9 cellular contexts compared by ENCODE assay signal in the genomic region with DNA sequence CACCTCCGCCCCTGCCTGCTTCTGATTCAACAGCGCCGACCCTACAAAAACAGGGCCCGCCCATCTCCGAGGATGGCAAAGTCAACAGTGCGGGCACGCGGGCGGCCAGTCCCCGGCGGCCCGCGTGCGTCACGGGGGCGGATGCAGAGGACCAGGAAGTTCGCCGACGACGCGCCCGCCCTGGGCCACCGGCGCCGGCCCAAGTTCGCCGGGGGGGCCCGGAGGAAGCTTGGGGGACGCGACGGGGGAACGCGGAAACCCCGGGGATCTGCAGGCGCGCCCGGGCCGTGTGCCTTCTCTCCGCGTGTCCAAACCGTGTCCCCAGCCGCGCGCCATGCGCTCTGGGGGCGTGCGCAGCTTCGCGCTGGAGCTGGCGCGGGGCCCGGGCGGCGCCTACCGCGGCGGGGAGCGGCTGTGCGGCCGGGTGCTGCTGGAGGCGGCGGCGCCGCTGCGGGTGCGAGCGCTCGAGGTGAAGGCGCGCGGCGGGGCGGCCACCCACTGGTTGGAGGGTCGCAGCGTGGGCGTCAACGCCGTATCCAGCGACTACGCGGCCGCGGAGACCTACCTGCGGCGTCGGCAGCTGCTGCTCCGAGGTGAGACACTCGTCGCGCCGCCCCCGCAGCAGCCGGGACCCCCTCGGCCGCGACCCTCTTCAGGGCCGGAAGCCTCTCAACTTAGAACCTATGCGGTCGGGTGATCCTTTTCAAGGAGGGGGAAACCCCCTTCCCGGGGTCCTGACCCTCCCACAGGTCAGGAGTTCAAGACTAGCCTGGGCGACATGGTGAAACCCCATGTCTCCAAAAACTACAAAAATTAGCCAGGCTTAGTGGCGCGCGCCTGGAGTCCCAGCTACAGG. TPM values are rescaled to one million over a fixed set of nuclear protein-coding genes. Genes with fewer than 3 reads are reported as not detected.
DNase-seq lines count a peak whose midpoint lies in the region; TF ChIP-seq lines count a peak whose summit lies in the region.
"Had no signal": no experiment of that assay in that cellular context is flagged by ENCODE, and none has a peak within 500 bp of the region (broad histone marks: within the 10 kb centered on the region; RNA-seq: fewer than 3 reads in every experiment).

No MANE protein-coding gene starts in this region.

- H3K27ac ChIP-seq in BLaER1 (peak overlapping the region; percentile 92), stomach smooth muscle (ENCODE audit: low read length) (peak overlapping the region; percentile 67)

- H3K9ac ChIP-seq in BLaER1 = peak overlapping the region; percentile 85
- peak overlapping the region; percentile 49 to 68 for H3K9ac ChIP-seq in stomach smooth muscle (ENCODE audit: low read length in 2 of 2)

- no peaks in the 10 kb centered on the region for H3K27me3 ChIP-seq in BLaER1
- H3K27me3 ChIP-seq in stomach smooth muscle (ENCODE audit: control insufficient read depth in 1 of 2, insufficient read depth in 2 of 2, low read length in 2 of 2) = no peaks in the 10 kb centered on the region

- DNase-seq in GM19240 (ENCODE audit: insufficient read length, low spot score) (peak; percentile 75), HUDEP-2 (lab: John Stamatoyannopoulos, UW; ENCODE audit: unreplicated experiment in 76 of 76) (peak in 67 of 76 experiments; percentile 69 to 99 (median 96)), RPMI8226 (peak; percentile 87), fibroblast of the aortic adventitia (ENCODE audit: low read depth) (peak; percentile 81), nephron progenitor cell (peak; percentile 64)
- DNase-seq in activated T-helper 9 cell treated with anti-CD3 and anti-CD28 coated beads, Interleukin-2, amount 50 U/mL, for 16 hours (ENCODE audit: low read depth) = peak; percentile 87

- H3K4me3 ChIP-seq in BLaER1 = peak overlapping the region; percentile 86
- H3K4me3 ChIP-seq in fibroblast of the aortic adventitia (ENCODE audit: low read depth, low read length) = peak overlapping the region; percentile 77
- H3K4me3 ChIP-seq in stomach smooth muscle (ENCODE audit: low read length in 2 of 2) = peak overlapping the region; percentile 24 to 77

- H3K27me3 Mint-ChIP-seq in nephron progenitor cell (ENCODE audit: low read depth, poor library complexity) = peaks cover 39% of the 10 kb centered on the region

- H3K4me1 ChIP-seq in BLaER1 (peaks cover 35% of the 10 kb centered on the region), stomach smooth muscle (ENCODE audit: control insufficient read depth, insufficient read depth, low read length) (peaks cover 16% of the 10 kb centered on the region)

- no peaks in the 10 kb centered on the region for H3K9me3 ChIP-seq in BLaER1
- H3K9me3 ChIP-seq in stomach smooth muscle (ENCODE audit: control insufficient read depth in 2 of 2, low read length in 2 of 2) = no peaks in the 10 kb centered on the region

- peak overlapping the region; percentile 92 for H3K4me2 ChIP-seq in BLaER1

- no peak overlapping the region for H3K27ac Mint-ChIP-seq in nephron progenitor cell

- no peaks in the 10 kb centered on the region for H3K36me3 Mint-ChIP-seq in nephron progenitor cell (ENCODE audit: low read depth)

- peaks cover 5% of the 10 kb centered on the region for H3K4me1 Mint-ChIP-seq in nephron progenitor cell

- H3K36me3 ChIP-seq in BLaER1 (peaks cover 26% of the 10 kb centered on the region), stomach smooth muscle (ENCODE audit: control insufficient read depth in 2 of 2, insufficient read depth in 2 of 2, low read length in 2 of 2) (no peaks in the 10 kb centered on the region)

- H3K9me3 Mint-ChIP-seq in nephron progenitor cell = no peaks in the 10 kb centered on the region

- no peak for TF ChIP-seq CTCF in fibroblast of the aortic adventitia (IDR thresholded peaks at IDR 0.05; ENCODE audit: insufficient read depth, low read length)
- TF ChIP-seq CTCF in nephron progenitor cell (IDR thresholded peaks at IDR 0.05) = no peak

- peak overlapping the region; percentile 69 for H3K4me3 Mint-ChIP-seq in nephron progenitor cell

- H4K20me1 ChIP-seq in BLaER1 = peaks cover 29% of the 10 kb centered on the region

RNA-seq across cellular contexts. Expression of a gene that starts 6.8 kb away (rescaled TPM):
- 4.2 and 8.0 TPM in 2 replicates for total RNA-seq in fibroblast of the aortic adventitia (ENCODE audit: low replicate concordance)

RNA-seq across cellular contexts. Expression of a gene that starts 34.3 kb away (rescaled TPM):
- 0.25 TPM in 1 of 2 replicates, not detected in the other for total RNA-seq in fibroblast of the aortic adventitia (ENCODE audit: low replicate concordance)
- total RNA-seq: T-helper 2 cell treated with Interferon-gamma antibody and Interleukin-4, amounts not matched to agents 100 ng/mL and 5 ng/mL, for 36 hours had no signal

Comparison
In these comparisons a context has a peak if more than half of its experiments do, and no peak if none do; other contexts are left out.
1. Peak in every context shown above with its lines: DNase-seq, H3K4me3 ChIP-seq and H3K27ac ChIP-seq.